23 cellular contexts compared by ENCODE assay signal in genomic region chr2:143844986-143845385, GRCh38.
DNase-seq lines count a peak whose midpoint lies in the region; FAIRE-seq and TF ChIP-seq lines count a peak whose summit lies in the region.
"Had no signal": no experiment of that assay in that cellular context is flagged by ENCODE, and none has a peak within 500 bp of the region (broad histone marks: within the 10 kb centered on the region; RNA-seq: fewer than 3 reads in every experiment).

No MANE protein-coding gene starts in this region.

- in situ Hi-C loops in GM23248 (cut with MboI): no loop called here

- H3K18ac ChIP-seq in mesendoderm (ENCODE audit: low read length): no peak overlapping the region

- no peaks in the 10 kb centered on the region for H3K36me3 ChIP-seq in GM23248 (ENCODE audit: low read depth)
- no peaks in the 10 kb centered on the region for H3K36me3 ChIP-seq in bronchial epithelial cell (ENCODE audit: control insufficient read depth, insufficient read depth, low read length)
- H3K36me3 ChIP-seq in mesendoderm (ENCODE audit: control insufficient read depth, insufficient read depth, low read length): no peaks in the 10 kb centered on the region
- no peaks in the 10 kb centered on the region for H3K36me3 ChIP-seq in kidney (ENCODE audit: control insufficient read depth in 1 of 2, insufficient read depth in 2 of 2, low read length in 2 of 2)
- no peaks in the 10 kb centered on the region for H3K36me3 ChIP-seq in vagina
- H3K36me3 ChIP-seq: MG63, Peyer's patch, SJCRH30 had no signal

- no peaks in the 10 kb centered on the region for H3K79me1 ChIP-seq in mesendoderm (ENCODE audit: low read length)

- H3K4me2 ChIP-seq in GM23248 (ENCODE audit: unreplicated experiment) (peak overlapping the region; percentile 51), mesendoderm (ENCODE audit: low read length) (no peak overlapping the region)

- H3K79me2 ChIP-seq in GM23248 (ENCODE audit: insufficient read depth) (no peaks in the 10 kb centered on the region), mesendoderm (ENCODE audit: control insufficient read depth, insufficient read depth, low read length) (no peaks in the 10 kb centered on the region)

- no peaks in the 10 kb centered on the region for H4K20me1 ChIP-seq in GM23248 (ENCODE audit: insufficient read depth)

- H3K9me2 ChIP-seq in GM23248 (ENCODE audit: insufficient read depth): no peaks in the 10 kb centered on the region

- H2AK5ac ChIP-seq in mesendoderm (ENCODE audit: low read length): no peak overlapping the region

- H2AFZ ChIP-seq in GM23248: peak overlapping the region; percentile 35

- H3K4me1 ChIP-seq in GM23248 (ENCODE audit: insufficient read depth) (no peaks in the 10 kb centered on the region), mesendoderm (ENCODE audit: control insufficient read depth, low read depth, low read length) (no peaks in the 10 kb centered on the region), kidney (ENCODE audit: control insufficient read depth in 1 of 2, insufficient read depth in 1 of 2, low read depth in 1 of 2, low read length in 2 of 2) (no peaks in the 10 kb centered on the region), vagina (no peaks in the 10 kb centered on the region)
- H3K4me1 ChIP-seq: Peyer's patch, SJCRH30 had no signal

- TF ChIP-seq CTCF in bronchial epithelial cell (IDR thresholded peaks at IDR 0.05; ENCODE audit: insufficient read depth, low read length, severe bottlenecking): no peak
- TF ChIP-seq CTCF in kidney (IDR thresholded peaks at IDR 0.05; ENCODE audit: borderline replicate concordance, extremely low read depth, insufficient read depth): no peak
- no peak for TF ChIP-seq CTCF in vagina (IDR thresholded peaks at IDR 0.05)

- peak; percentile 7 for FAIRE-seq in bronchial epithelial cell (lab: Jason Lieb, UNC)
- FAIRE-seq in kidney (lab: Jason Lieb, UNC): no peak
- FAIRE-seq: GM12891 had no signal

- no peak overlapping the region for H3K4ac ChIP-seq in mesendoderm (ENCODE audit: low read depth, low read length)

- intact Hi-C loops in kidney (cut with DNase I): no loop called here
- intact Hi-C loops in vagina (cut with DNase I): no loop called here

- H4K8ac ChIP-seq in mesendoderm (ENCODE audit: low read depth, low read length): no peak overlapping the region

- H3K4me3 ChIP-seq in GM23248: peak overlapping the region; percentile 16
- no peak overlapping the region for H3K4me3 ChIP-seq in bronchial epithelial cell (ENCODE audit: low read depth, low read length)
- no peak overlapping the region for H3K4me3 ChIP-seq in mesendoderm (ENCODE audit: low read length)
- H3K4me3 ChIP-seq in kidney (ENCODE audit: low read length in 2 of 2): no peak overlapping the region
- H3K4me3 ChIP-seq in vagina: no peak overlapping the region
- H3K4me3 ChIP-seq: MG63, Peyer's patch, SJCRH30 had no signal

- H3K9ac ChIP-seq in GM23248 (no peak overlapping the region), mesendoderm (ENCODE audit: low read length) (no peak overlapping the region), kidney (ENCODE audit: low read length in 2 of 2) (no peak overlapping the region)

- H3K27me3 ChIP-seq in GM23248 (replicated peaks; ENCODE audit: insufficient read depth) (no peaks in the 10 kb centered on the region), bronchial epithelial cell (ENCODE audit: control insufficient read depth, insufficient read depth, low read length) (no peaks in the 10 kb centered on the region), mesendoderm (ENCODE audit: insufficient read depth, low read length, poor library complexity) (no peaks in the 10 kb centered on the region), vagina (no peaks in the 10 kb centered on the region)
- H3K27me3 ChIP-seq: MG63, Peyer's patch, SJCRH30 had no signal

- no peak for TF ChIP-seq POLR2A in vagina (IDR thresholded peaks at IDR 0.05)

- H3F3A ChIP-seq in GM23248 (ENCODE audit: insufficient read depth): no peaks in the 10 kb centered on the region

- peak overlapping the region; percentile 59 for H2BK15ac ChIP-seq in mesendoderm (replicated peaks; ENCODE audit: low read depth)

- no peak overlapping the region for H2BK5ac ChIP-seq in mesendoderm (ENCODE audit: low read length)

- no peak overlapping the region for H4K5ac ChIP-seq in mesendoderm (ENCODE audit: low read length)

- H2BK120ac ChIP-seq in mesendoderm (ENCODE audit: low read depth, low read length): no peak overlapping the region

- H3K9me3 ChIP-seq in GM23248 (ENCODE audit: low read depth): no peaks in the 10 kb centered on the region
- H3K9me3 ChIP-seq in kidney (ENCODE audit: control insufficient read depth in 1 of 2, low read length in 2 of 2): peaks cover 0 to 2% of the 10 kb centered on the region in 2 donors
- H3K9me3 ChIP-seq in vagina: no peaks in the 10 kb centered on the region
- H3K9me3 ChIP-seq: MG63, Peyer's patch, SJCRH30 had no signal

- H3K23ac ChIP-seq in mesendoderm (ENCODE audit: low read length): no peak overlapping the region

- H3K27ac ChIP-seq in GM23248 (no peak overlapping the region), mesendoderm (ENCODE audit: low read depth, low read length) (no peak overlapping the region), kidney (ENCODE audit: low read depth in 2 of 2, low read length in 2 of 2) (no peak overlapping the region), vagina (no peak overlapping the region)
- H3K27ac ChIP-seq: SJCRH30 had no signal

- H3K56ac ChIP-seq in mesendoderm (ENCODE audit: low read length): no peak overlapping the region

- DNase-seq in GM23248 (peak; percentile 58), bronchial epithelial cell (ENCODE audit: low read depth) (no peak), mesendoderm (no peak), stromal cell of bone marrow (ENCODE audit: low read depth) (peak; percentile 32), kidney (no peak), vagina (ENCODE audit: extremely low spot score in 2 of 2) (no peak)
- no peak for DNase-seq in stimulated activated CD4-positive, alpha-beta T cell treated with anti-CD3 and anti-CD28 coated beads, Interleukin-15, amount 100 ng/mL, for 24 hours
- DNase-seq: C1 segment of cervical spinal cord; Calu3; CD8-positive, alpha-beta memory T cell; DMS153; H9; Kasumi-1; MG63; NCI-H1092; NCI-H1436; NCI-H1930; NCI-H2227 treated with DMSO at 0.1 percent for 48 hours; NCI-H510A; NK-92 treated with Interleukin-12 subunit alpha and Interleukin-12 subunit beta, amount 100 ng/mL, for 24 hours; Peyer's patch; SJCRH30 had no signal

- WGBS in GM23248 (ENCODE audit: low coverage in 1 of 2, low lambda C conversion rate in 2 of 2, missing lambda C conversion rate in 2 of 2), 2 experiments: 52 to 57% methylated on average over 6 of the region's 6 CpGs
- WGBS in mesendoderm (ENCODE audit: extremely low coverage, insufficient coverage, low lambda C conversion rate): no CpG with 5 or more reads among the region's 6 CpGs

Comparison
In these comparisons a context has a peak if more than half of its experiments do, and no peak if none do; other contexts are left out.
1. DNase-seq: peak in GM23248 (single experiment) and stromal cell of bone marrow (single experiment); none in bronchial epithelial cell (single experiment), mesendoderm (single experiment), kidney (single experiment), vagina (0 of 2) and stimulated activated CD4-positive, alpha-beta T cell treated with anti-CD3 and anti-CD28 coated beads, Interleukin-15, amount 100 ng/mL, for 24 hours (single experiment).